22 cellular contexts compared by ENCODE assay signal in the genomic region with DNA sequence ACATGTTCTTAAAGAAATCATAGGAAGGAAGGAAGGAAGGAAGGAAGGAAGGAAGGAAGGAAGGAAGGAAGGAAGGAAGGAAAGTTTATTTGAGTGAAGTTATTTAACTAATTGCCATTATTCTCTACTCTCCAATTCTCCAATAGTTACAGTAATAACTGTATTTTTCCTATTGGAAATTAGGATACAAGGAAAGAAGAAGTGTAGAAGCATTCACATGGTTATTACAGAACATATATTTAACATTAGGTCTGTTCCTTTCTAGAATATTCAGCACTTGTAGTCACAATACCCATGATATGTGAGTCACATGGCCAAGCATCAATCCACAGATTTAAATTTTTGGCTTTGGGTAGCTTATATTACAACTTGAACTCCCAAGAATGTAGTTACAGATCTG.
"Had no signal": no experiment of that assay in that cellular context is flagged by ENCODE, and none has a peak within 500 bp of the region (broad histone marks: within the 10 kb centered on the region; RNA-seq: fewer than 3 reads in every experiment).

No MANE protein-coding gene starts in this region.

- H3K36me3 Mint-ChIP-seq: activated naive CD4-positive, alpha-beta T cell treated with anti-CD3 and anti-CD28 coated beads, Interleukin-2, amount 50 U/mL, for 24 hours; activated naive CD8-positive, alpha-beta T cell treated with anti-CD3 and anti-CD28 coated beads, Interleukin-2, amount 10 ng/mL, durations not matched to agents 7 days and 5 days had no signal

- H3K4me1 ChIP-seq: ascending aorta, Peyer's patch had no signal

- H3K36me3 ChIP-seq: ascending aorta, Peyer's patch had no signal

- H3K27me3 ChIP-seq: ascending aorta, Peyer's patch had no signal

- H3K27ac Mint-ChIP-seq: activated CD4-positive, alpha-beta T cell treated with anti-CD3 and anti-CD28 coated beads for 36 hours; activated CD4-positive, alpha-beta T cell treated with anti-CD3 and anti-CD28 coated beads, Interleukin-2, amount 10 ng/mL, durations not matched to agents 7 days and 5 days; activated CD8-positive, alpha-beta T cell treated with anti-CD3 and anti-CD28 coated beads, Interleukin-2, amount 10 ng/mL, durations not matched to agents 7 days and 5 days; activated naive CD4-positive, alpha-beta T cell treated with anti-CD3 and anti-CD28 coated beads, Interleukin-2, amount 50 U/mL, for 24 hours; activated naive CD8-positive, alpha-beta T cell treated with anti-CD3 and anti-CD28 coated beads, Interleukin-2, amount 10 ng/mL, durations not matched to agents 7 days and 5 days; activated T-cell treated with anti-CD3 and anti-CD28 coated beads, Interleukin-2, amount 50 U/mL, for 24 hours; activated T-helper 2 cell treated with anti-CD3 and anti-CD28 coated beads, Interferon-gamma antibody, Interleukin-2, Interleukin-4, amounts not matched to agents 10 μg/mL and 5 μg/mL and 100 μg/mL, durations not matched to agents 14 hours and 24 hours and 36 hours had no signal

- H3K27me3 Mint-ChIP-seq: activated CD4-positive, alpha-beta T cell treated with anti-CD3 and anti-CD28 coated beads for 36 hours; activated CD4-positive, alpha-beta T cell treated with anti-CD3 and anti-CD28 coated beads, Interleukin-2, amount 10 ng/mL, durations not matched to agents 7 days and 5 days; activated naive CD4-positive, alpha-beta T cell treated with anti-CD3 and anti-CD28 coated beads, Interleukin-2, amount 50 U/mL, for 24 hours; activated naive CD8-positive, alpha-beta T cell treated with anti-CD3 and anti-CD28 coated beads, Interleukin-2, amount 10 ng/mL, durations not matched to agents 7 days and 5 days; activated T-cell treated with anti-CD3 and anti-CD28 coated beads, Interleukin-2, amount 50 U/mL, for 24 hours had no signal

- H3K27ac ChIP-seq: ascending aorta, Peyer's patch had no signal

- H3K4me3 ChIP-seq: ascending aorta, K562, Peyer's patch had no signal

- DNase-seq: activated CD4-positive, alpha-beta T cell treated with anti-CD3 and anti-CD28 coated beads for 36 hours; activated CD4-positive, alpha-beta T cell treated with anti-CD3 and anti-CD28 coated beads, Interleukin-2, amount 10 ng/mL, durations not matched to agents 7 days and 5 days; activated CD4-positive, alpha-beta T cell treated with anti-CD3 and anti-CD28 coated beads, Interleukin-2, amount 50 U/mL, for 48 hours; activated CD8-positive, alpha-beta T cell treated with anti-CD3 and anti-CD28 coated beads, Interleukin-2, amount 10 ng/mL, durations not matched to agents 7 days and 5 days; activated gamma-delta T cell; activated naive CD4-positive, alpha-beta T cell treated with Interleukin-2 at 50 U/mL for 16 hours; activated naive CD8-positive, alpha-beta T cell treated with anti-CD3 and anti-CD28 coated beads, Interleukin-2, amount 10 ng/mL, durations not matched to agents 7 days and 5 days; activated T-cell treated with anti-CD3 and anti-CD28 coated beads, Interleukin-2, amount 50 U/mL, for 24 hours; amygdala; NCI-H187 treated with DMSO at 0.1 percent for 48 hours; NCI-H524 treated with DMSO at 0.1 percent for 48 hours; NK-92 treated with Interleukin-12 subunit alpha and Interleukin-12 subunit beta, amount 100 ng/mL, for 24 hours; PC-3; Peyer's patch; RPMI8226; SHP77 treated with DMSO at 0.1 percent for 48 hours; T1000 had no signal

- ATAC-seq: activated CD4-positive, alpha-beta T cell treated with anti-CD3 and anti-CD28 coated beads for 36 hours; activated CD4-positive, CD25-positive, alpha-beta regulatory T cell treated with anti-CD3 and anti-CD28 coated beads, Interleukin-2, amount 50 U/mL, for 24 hours; activated CD8-positive, alpha-beta T cell treated with anti-CD3 and anti-CD28 coated beads, Interleukin-2, amount 10 ng/mL, durations not matched to agents 7 days and 5 days; K562; PC-3 had no signal

- H3K9me3 Mint-ChIP-seq: activated CD4-positive, alpha-beta T cell treated with anti-CD3 and anti-CD28 coated beads, Interleukin-2, amount 10 ng/mL, durations not matched to agents 7 days and 5 days; activated naive CD8-positive, alpha-beta T cell treated with anti-CD3 and anti-CD28 coated beads, Interleukin-2, amount 10 ng/mL, durations not matched to agents 7 days and 5 days; activated T-helper 2 cell treated with anti-CD3 and anti-CD28 coated beads, Interferon-gamma antibody, Interleukin-2, Interleukin-4, amounts not matched to agents 10 μg/mL and 5 μg/mL and 100 μg/mL, durations not matched to agents 14 hours and 24 hours and 36 hours had no signal

- H3K9me3 ChIP-seq: ascending aorta, Peyer's patch had no signal

- H3K4me1 Mint-ChIP-seq: activated CD4-positive, alpha-beta T cell treated with anti-CD3 and anti-CD28 coated beads for 36 hours; activated CD4-positive, alpha-beta T cell treated with anti-CD3 and anti-CD28 coated beads, Interleukin-2, amount 10 ng/mL, durations not matched to agents 7 days and 5 days; activated naive CD4-positive, alpha-beta T cell treated with anti-CD3 and anti-CD28 coated beads, Interleukin-2, amount 50 U/mL, for 24 hours; activated naive CD8-positive, alpha-beta T cell treated with anti-CD3 and anti-CD28 coated beads, Interleukin-2, amount 10 ng/mL, durations not matched to agents 7 days and 5 days had no signal

- H3K4me3 Mint-ChIP-seq: activated CD4-positive, alpha-beta T cell treated with anti-CD3 and anti-CD28 coated beads for 36 hours; activated CD4-positive, alpha-beta T cell treated with anti-CD3 and anti-CD28 coated beads, Interleukin-2, amount 10 ng/mL, durations not matched to agents 7 days and 5 days; activated CD8-positive, alpha-beta T cell treated with anti-CD3 and anti-CD28 coated beads, Interleukin-2, amount 10 ng/mL, durations not matched to agents 7 days and 5 days; activated naive CD4-positive, alpha-beta T cell treated with anti-CD3 and anti-CD28 coated beads, Interleukin-2, amount 50 U/mL, for 24 hours; activated naive CD8-positive, alpha-beta T cell treated with anti-CD3 and anti-CD28 coated beads, Interleukin-2, amount 10 ng/mL, durations not matched to agents 7 days and 5 days; activated T-cell treated with anti-CD3 and anti-CD28 coated beads, Interleukin-2, amount 50 U/mL, for 24 hours had no signal
